8 cellular contexts compared by ENCODE assay signal in the genomic region with DNA sequence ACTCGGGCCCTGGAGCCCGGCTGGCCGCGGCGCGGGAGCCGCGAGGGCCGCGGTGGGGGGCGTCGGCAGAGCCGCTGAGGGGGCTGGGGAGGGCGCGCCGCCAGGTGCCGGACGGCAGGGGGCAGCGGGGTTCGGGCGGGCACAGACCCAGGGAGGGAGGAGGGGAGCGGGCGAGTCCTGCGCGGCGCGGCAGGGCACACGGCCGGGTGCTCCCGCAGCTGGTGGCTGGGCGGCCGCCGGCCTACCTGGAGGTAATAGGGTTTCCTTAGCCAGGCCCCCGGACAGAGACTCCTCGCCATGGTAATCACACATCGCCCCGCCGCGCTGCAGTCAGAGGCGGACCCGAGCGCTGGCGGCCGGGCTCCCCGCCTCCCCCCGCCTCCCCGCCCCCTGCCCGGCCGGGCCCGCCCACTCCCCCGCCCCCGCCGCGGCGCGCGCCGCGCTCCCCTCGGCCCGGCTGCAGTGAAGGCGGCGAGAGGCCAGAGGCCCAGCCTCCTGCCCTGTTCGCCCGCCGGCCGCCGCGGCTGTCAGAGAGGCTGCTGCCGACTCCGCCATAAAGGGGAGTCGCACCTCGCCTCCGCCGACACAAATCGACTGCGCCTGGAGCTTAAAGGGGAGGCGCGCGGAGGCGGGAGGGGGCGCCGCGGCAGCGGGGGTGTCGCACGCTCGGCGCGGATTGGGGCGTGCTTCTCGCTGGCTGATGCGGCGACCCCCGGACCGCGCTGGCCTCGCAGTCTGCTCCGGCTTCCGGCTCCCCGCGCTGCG.
DNase-seq lines count a peak whose midpoint lies in the region; ATAC-seq lines count a peak whose summit lies in the region.

A gene (minus strand): TSS at position 332 of the 765 bp plus-strand sequence. CDS start 33 bp downstream, at position 299.

- H3K27ac ChIP-seq in layer of hippocampus (ENCODE audit: low read depth, low read length): peak within 1 kb of the TSS; percentile 95

- peak; percentile 51 for ATAC-seq in HG02970 (IDR thresholded peaks at IDR 0.05; ENCODE audit: low FRiP score, unreplicated experiment)
- peak; percentile 47 to 54 for ATAC-seq in activated CD4-positive, CD25-positive, alpha-beta regulatory T cell treated with anti-CD3 and anti-CD28 coated beads, Interleukin-2, amount 50 U/mL, for 24 hours

- DNase-seq in NCI-H1694 treated with DMSO at 0.1 percent for 48 hours (lab: John Stamatoyannopoulos, UW) (peak; percentile 57), NCI-H1694 (lab: John Stamatoyannopoulos, UW) (no peak), NCI-H2196 (lab: John Stamatoyannopoulos, UW; ENCODE audit: unreplicated experiment) (peak; percentile 76), cerebellar cortex (ENCODE audit: low spot score) (peak; percentile 76)
- peak; percentile 56 to 65 for DNase-seq in stimulated activated CD4-positive, alpha-beta T cell treated with anti-CD3 and anti-CD28 coated beads, Interleukin-1b, Interleukin-23, amount 100 ng/mL, for 4 hours (ENCODE audit: low read depth in 2 of 2)

- H3K27me3 ChIP-seq in layer of hippocampus (ENCODE audit: control insufficient read depth, insufficient read depth, low read length): no peaks in the 10 kb centered on the region
